Comparison of ENCODE assay signal across 20 cellular contexts in genomic region chr4:108099838-108100237, GRCh38.
"Had no signal": no experiment of that assay in that cellular context is flagged by ENCODE, and none has a peak within 500 bp of the region (broad histone marks: within the 10 kb centered on the region; RNA-seq: fewer than 3 reads in every experiment).

No MANE protein-coding gene starts in this region.

- H3K27ac Mint-ChIP-seq: activated B cell treated with CpG ODN at 0.5 μM for 24 hours; activated CD4-positive, alpha-beta T cell treated with anti-CD3 and anti-CD28 coated beads, Interleukin-2, amount 10 ng/mL, durations not matched to agents 7 days and 5 days; dendritic cell treated with granulocyte-macrophage colony-stimulating factor and Interleukin-4, amounts not matched to agents 40 ng/mL and 50 ng/mL, for 4 days; T-helper 2 cell treated with Interferon-gamma antibody and Interleukin-4, amounts not matched to agents 5 μg/mL and 100 μg/mL, for 36 hours had no signal

- FAIRE-seq: endothelial cell of umbilical vein had no signal

- H3K27me3 ChIP-seq: cardiac muscle cell, esophagus muscularis mucosa, gastroesophageal sphincter, suprapubic skin, transverse colon, uterus had no signal

- DNase-seq: activated B cell treated with CpG ODN at 0.5 μM for 24 hours; activated CD4-positive, alpha-beta T cell treated with anti-CD3 and anti-CD28 coated beads, Interleukin-2, amount 10 ng/mL, durations not matched to agents 7 days and 5 days; amygdala; effector memory CD4-positive, alpha-beta T cell; heart right ventricle; left ventricle myocardium inferior; mammary epithelial cell; retina; stimulated activated CD8-positive, alpha-beta memory T cell treated with anti-CD3 and anti-CD28 coated beads, Interleukin-4, amount 100 ng/mL, for 48 hours; stimulated activated naive CD4-positive, alpha-beta T cell treated with Interleukin-2 at 50 U/mL for 16 hours; transverse colon; uterus had no signal

- ATAC-seq: gastroesophageal sphincter, heart right ventricle had no signal

- H3K4me3 Mint-ChIP-seq: activated B cell treated with CpG ODN at 0.5 μM for 24 hours; activated CD4-positive, alpha-beta T cell treated with anti-CD3 and anti-CD28 coated beads, Interleukin-2, amount 10 ng/mL, durations not matched to agents 7 days and 5 days; dendritic cell treated with granulocyte-macrophage colony-stimulating factor and Interleukin-4, amounts not matched to agents 40 ng/mL and 50 ng/mL, for 4 days; neural crest cell; T-helper 2 cell treated with Interferon-gamma antibody and Interleukin-4, amounts not matched to agents 5 μg/mL and 100 μg/mL, for 36 hours had no signal

- H3K9me3 Mint-ChIP-seq: activated B cell treated with CpG ODN at 0.5 μM for 24 hours; activated CD4-positive, alpha-beta T cell treated with anti-CD3 and anti-CD28 coated beads, Interleukin-2, amount 10 ng/mL, durations not matched to agents 7 days and 5 days; dendritic cell treated with granulocyte-macrophage colony-stimulating factor and Interleukin-4, amounts not matched to agents 40 ng/mL and 50 ng/mL, for 4 days; neural crest cell; T-helper 2 cell treated with Interferon-gamma antibody and Interleukin-4, amounts not matched to agents 5 μg/mL and 100 μg/mL, for 36 hours had no signal

- H3K27ac ChIP-seq: cardiac muscle cell, esophagus muscularis mucosa, gastroesophageal sphincter, heart right ventricle, left ventricle myocardium inferior, suprapubic skin, transverse colon, uterus had no signal

- H3K9me3 ChIP-seq: esophagus muscularis mucosa, gastroesophageal sphincter, heart right ventricle, left ventricle myocardium inferior, suprapubic skin, transverse colon, uterus had no signal

- H3K27me3 Mint-ChIP-seq: activated CD4-positive, alpha-beta T cell treated with anti-CD3 and anti-CD28 coated beads, Interleukin-2, amount 10 ng/mL, durations not matched to agents 7 days and 5 days had no signal

- H3K4me1 Mint-ChIP-seq: activated B cell treated with CpG ODN at 0.5 μM for 24 hours had no signal
